1 cellular context compared by ENCODE assay signal in genomic region chr11:122062763-122063162, GRCh38.
TF ChIP-seq lines count a peak whose summit lies in the region.

No MANE protein-coding gene starts in this region.

TF ChIP-seq in IMR-90, 13 proteins besides CTCF, POLR2A, EP300 and RAD21:
- TF ChIP-seq MAZ (IDR thresholded peaks at IDR 0.05; ENCODE audit: borderline replicate concordance, low read depth, low read length) (no peak), BHLHE40 (IDR thresholded peaks at IDR 0.05; ENCODE audit: low read depth, low read length) (no peak), ELK1 (IDR thresholded peaks at IDR 0.05; ENCODE audit: borderline replicate concordance, low read depth, low read length) (no peak), SMC3 (IDR thresholded peaks at IDR 0.05; ENCODE audit: low read depth, low read length) (no peak), MAFK (IDR thresholded peaks at IDR 0.05; ENCODE audit: low read depth, low read length) (no peak), NFE2L2 (IDR thresholded peaks at IDR 0.05; ENCODE audit: low read depth, low read length) (no peak), CHD1 (IDR thresholded peaks at IDR 0.05; ENCODE audit: low read depth, low read length) (no peak), FOS (IDR thresholded peaks at IDR 0.05; ENCODE audit: low read depth, low read length) (no peak), CEBPB (IDR thresholded peaks at IDR 0.05; ENCODE audit: low read depth, low read length) (no peak), USF2 (IDR thresholded peaks at IDR 0.05; ENCODE audit: low read depth, low read length) (no peak), RFX5 (IDR thresholded peaks at IDR 0.05; ENCODE audit: low read depth, low read length) (no peak), RCOR1 (IDR thresholded peaks at IDR 0.05; ENCODE audit: insufficient replicate concordance, low read length) (no peak), MXI1 (IDR thresholded peaks at IDR 0.05; ENCODE audit: borderline replicate concordance, low read depth, low read length) (no peak)
